In the genomic region with DNA sequence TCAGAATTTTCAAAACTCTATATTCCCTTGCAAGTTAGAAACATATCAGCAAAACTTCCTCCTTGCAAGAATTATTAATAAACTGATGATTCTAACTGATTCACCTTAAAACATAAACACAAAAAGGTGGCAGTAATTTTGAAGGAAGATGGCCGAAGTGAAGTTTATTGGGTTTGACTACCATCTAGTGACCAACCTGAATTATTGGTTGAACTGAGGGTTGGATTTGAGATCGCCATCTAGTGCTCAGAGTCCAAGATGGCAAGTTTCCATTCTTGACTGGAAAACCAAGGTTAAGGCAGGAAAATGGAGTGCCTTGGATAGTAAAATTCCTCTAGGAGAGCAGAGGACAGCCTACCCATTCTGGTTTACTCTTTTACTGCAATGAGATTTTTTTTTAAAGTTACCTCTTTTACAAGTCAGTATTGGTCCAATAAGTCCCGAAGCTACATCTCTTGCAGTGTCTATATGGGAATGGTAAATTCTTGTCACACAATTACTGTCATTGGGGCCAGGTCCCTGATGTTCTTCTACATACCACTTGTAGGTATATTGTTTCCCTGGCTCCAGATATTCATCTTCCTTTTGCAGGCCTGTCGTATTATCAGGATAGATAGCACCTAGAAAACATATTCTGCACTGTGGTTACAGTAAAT, we compare ENCODE assay signal across 8 cellular contexts. TPM values are rescaled to one million over a fixed set of nuclear protein-coding genes. Genes with fewer than 3 reads are reported as not detected.
DNase-seq lines count a peak whose midpoint lies in the region; TF ChIP-seq lines count a peak whose summit lies in the region.

No MANE protein-coding gene starts in this region.

- TF ChIP-seq CTCF in AG04450 (IDR thresholded peaks at IDR 0.05; ENCODE audit: low read depth, low read length) (peak; percentile 98), GM10248 (IDR thresholded peaks at IDR 0.05; ENCODE audit: control extremely low read depth, extremely low read depth, low read depth, missing control alignments) (peak; percentile 95)

- no peaks in the 10 kb centered on the region for H3K27me3 ChIP-seq in AG04450 (ENCODE audit: control insufficient read depth, insufficient read depth, low read length)

- peak; percentile 79 for DNase-seq in AG04450 (ENCODE audit: low read depth, low spot score)
- DNase-seq in GM10248 (ENCODE audit: extremely low spot score), result peak; percentile 61
- peak; percentile 72 for DNase-seq in HEK293T (ENCODE audit: extremely low spot score)
- peak; percentile 86 for DNase-seq in LoVo (ENCODE audit: low spot score)
- DNase-seq in OCI-M1 (lab: John Stamatoyannopoulos, UW), result peak; percentile 73
- DNase-seq in cerebellar cortex (ENCODE audit: low spot score), result peak; percentile 93
- peak; percentile 88 for DNase-seq in kidney tubule cell (ENCODE audit: low spot score)
- peak; percentile 95 for DNase-seq in superior temporal gyrus (ENCODE audit: extremely low spot score)

- POLR2A ChIA-PET in AG04450 (lab: Yijun Ruan, JAX) (no interaction called here), GM10248 (lab: Yijun Ruan, JAX) (no interaction called here), HEK293T (lab: Yijun Ruan, JAX) (no interaction called here)

- CTCF ChIA-PET in AG04450 (lab: Charles Lee), result interaction anchor here (0.5 to 6.4 kb wide), 13 partner anchors 11 to 319 kb away, joined by 3 to 153 read pairs (median 4); a partner anchor contains a TSS
- CTCF ChIA-PET in GM10248 (lab: Yijun Ruan, JAX), result interaction anchor here (0.9 to 6.4 kb wide), 14 partner anchors 11 to 323 kb away, joined by 3 to 154 read pairs (median 4); a partner anchor contains a TSS
- CTCF ChIA-PET in HEK293T (lab: Yijun Ruan, JAX), result interaction anchor here (1.4 kb wide), 1 partner anchor 153 kb away, joined by 9 read pairs; no protein-coding TSS in a partner anchor

- no peak overlapping the region for H3K4me3 ChIP-seq in AG04450 (ENCODE audit: low read depth, low read length)

- H3K9me3 ChIP-seq in AG04450 (ENCODE audit: control insufficient read depth, insufficient read depth, low read length), result no peaks in the 10 kb centered on the region

- H3K27ac ChIP-seq in AG04450 (ENCODE audit: low read depth, low read length), result no peak overlapping the region

TF ChIP-seq in HEK293T, 16 proteins besides CTCF, POLR2A, EP300 and RAD21:
- no peak for TF ChIP-seq BHLHE40 (IDR thresholded peaks at IDR 0.05; ENCODE audit: borderline replicate concordance)
- TF ChIP-seq FOXK2 (IDR thresholded peaks at IDR 0.05), result no peak
- TF ChIP-seq, protein P1, sequence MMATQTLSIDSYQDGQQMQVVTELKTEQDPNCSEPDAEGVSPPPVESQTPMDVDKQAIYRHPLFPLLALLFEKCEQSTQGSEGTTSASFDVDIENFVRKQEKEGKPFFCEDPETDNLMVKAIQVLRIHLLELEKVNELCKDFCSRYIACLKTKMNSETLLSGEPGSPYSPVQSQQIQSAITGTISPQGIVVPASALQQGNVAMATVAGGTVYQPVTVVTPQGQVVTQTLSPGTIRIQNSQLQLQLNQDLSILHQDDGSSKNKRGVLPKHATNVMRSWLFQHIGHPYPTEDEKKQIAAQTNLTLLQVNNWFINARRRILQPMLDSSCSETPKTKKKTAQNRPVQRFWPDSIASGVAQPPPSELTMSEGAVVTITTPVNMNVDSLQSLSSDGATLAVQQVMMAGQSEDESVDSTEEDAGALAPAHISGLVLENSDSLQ (IDR thresholded peaks at IDR 0.05), result no peak
- TF ChIP-seq TARDBP (IDR thresholded peaks at IDR 0.05), result no peak
- TF ChIP-seq ELF4 (IDR thresholded peaks at IDR 0.05), result no peak
- TF ChIP-seq ARNT (IDR thresholded peaks at IDR 0.05), result no peak
- TF ChIP-seq ZNF384 (IDR thresholded peaks at IDR 0.05), result peak; percentile 51; the same call in 1 of the 2 replicates
- no peak for TF ChIP-seq HDGF (IDR thresholded peaks at IDR 0.05; ENCODE audit: borderline replicate concordance)

RNA-seq across cellular contexts. Expression of a gene that starts 51.6 kb away (rescaled TPM):
- polyA plus RNA-seq in AG04450 (2011; rRNA removed), result 0.10 TPM in 1 of 2 replicates, not detected in the other
- polyA minus RNA-seq in AG04450 (2011; rRNA and poly(A)+ RNA removed), result not detected in 2 replicates
